14 cellular contexts compared by ENCODE assay signal in genomic region chr12:27161458-27162228, GRCh38.
DNase-seq lines count a peak whose midpoint lies in the region; ATAC-seq and TF ChIP-seq lines count a peak whose summit lies in the region.
"Had no signal": no experiment of that assay in that cellular context is flagged by ENCODE, and none has a peak within 500 bp of the region (broad histone marks: within the 10 kb centered on the region; RNA-seq: fewer than 3 reads in every experiment).

No MANE protein-coding gene starts in this region.

- no peaks in the 10 kb centered on the region for H3K27me3 Mint-ChIP-seq in activated CD4-positive, alpha-beta T cell treated with anti-CD3 and anti-CD28 coated beads, Interleukin-2, amount 10 ng/mL, durations not matched to agents 24 days and 14 days
- H3K27me3 Mint-ChIP-seq: CD8-positive, alpha-beta memory T cell; effector memory CD8-positive, alpha-beta T cell; naive thymus-derived CD8-positive, alpha-beta T cell had no signal

- intact Hi-C loops in activated CD4-positive, alpha-beta T cell treated with anti-CD3 and anti-CD28 coated beads, Interleukin-2, amount 10 ng/mL, durations not matched to agents 24 days and 14 days (cut with micrococcal nuclease) = no loop called here
- intact Hi-C loops in left cardiac atrium (cut with DNase I) = no loop called here

- ATAC-seq in GM18499 (IDR thresholded peaks at IDR 0.05; ENCODE audit: insufficient read depth, unreplicated experiment) (peak; percentile 56), GM21576 (IDR thresholded peaks at IDR 0.05; ENCODE audit: unreplicated experiment) (peak; percentile 75), HG03439 (IDR thresholded peaks at IDR 0.05; ENCODE audit: unreplicated experiment) (peak; percentile 85), left cardiac atrium (no peak)
- ATAC-seq: effector memory CD8-positive, alpha-beta T cell; naive thymus-derived CD8-positive, alpha-beta T cell; stimulated activated effector memory CD8-positive, alpha-beta T cell treated with anti-CD3 and anti-CD28 coated beads, Interleukin-12 subunit alpha, Interleukin-12 subunit beta, amount 100 ng/mL, for 72 hours had no signal

- H3K9me3 Mint-ChIP-seq in activated CD4-positive, alpha-beta T cell treated with anti-CD3 and anti-CD28 coated beads, Interleukin-2, amount 10 ng/mL, durations not matched to agents 24 days and 14 days = peaks cover 13% of the 10 kb centered on the region
- H3K9me3 Mint-ChIP-seq: effector memory CD8-positive, alpha-beta T cell; stimulated activated effector memory CD8-positive, alpha-beta T cell treated with anti-CD3 and anti-CD28 coated beads, Interleukin-12 subunit alpha, Interleukin-12 subunit beta, amount 100 ng/mL, for 72 hours had no signal

- DNase-seq in fibroblast of villous mesenchyme (ENCODE audit: low read depth) (peak; percentile 65), DMS79 (lab: John Stamatoyannopoulos, UW) (no peak), left cardiac atrium (no peak), NOMO-1 treated with DMSO at 0.1 percent for 48 hours (lab: John Stamatoyannopoulos, UW; ENCODE audit: unreplicated experiment) (no peak)
- no peak for DNase-seq in activated CD4-positive, alpha-beta T cell treated with anti-CD3 and anti-CD28 coated beads, Interleukin-2, amount 10 ng/mL, durations not matched to agents 24 days and 14 days
- DNase-seq: CD8-positive, alpha-beta memory T cell; effector memory CD8-positive, alpha-beta T cell; naive thymus-derived CD8-positive, alpha-beta T cell; NCI-H146; stimulated activated CD4-positive, alpha-beta T cell treated with anti-CD3 and anti-CD28 coated beads, Interleukin-12 subunit alpha, Interleukin-12 subunit beta, amount 100 ng/mL, for 4 hours had no signal

- H3K4me3 Mint-ChIP-seq in activated CD4-positive, alpha-beta T cell treated with anti-CD3 and anti-CD28 coated beads, Interleukin-2, amount 10 ng/mL, durations not matched to agents 24 days and 14 days = no peak overlapping the region
- H3K4me3 Mint-ChIP-seq: CD8-positive, alpha-beta memory T cell; effector memory CD8-positive, alpha-beta T cell; naive thymus-derived CD8-positive, alpha-beta T cell; stimulated activated effector memory CD8-positive, alpha-beta T cell treated with anti-CD3 and anti-CD28 coated beads, Interleukin-12 subunit alpha, Interleukin-12 subunit beta, amount 100 ng/mL, for 72 hours had no signal

- H3K36me3 Mint-ChIP-seq in activated CD4-positive, alpha-beta T cell treated with anti-CD3 and anti-CD28 coated beads, Interleukin-2, amount 10 ng/mL, durations not matched to agents 24 days and 14 days (ENCODE audit: low read depth) = peaks cover 1% of the 10 kb centered on the region
- H3K36me3 Mint-ChIP-seq: CD8-positive, alpha-beta memory T cell; stimulated activated effector memory CD8-positive, alpha-beta T cell treated with anti-CD3 and anti-CD28 coated beads, Interleukin-12 subunit alpha, Interleukin-12 subunit beta, amount 100 ng/mL, for 72 hours had no signal

- no peak for TF ChIP-seq CTCF in fibroblast of villous mesenchyme (IDR thresholded peaks at IDR 0.05; ENCODE audit: insufficient read depth, low read depth, low read length)

- H3K27ac Mint-ChIP-seq in activated CD4-positive, alpha-beta T cell treated with anti-CD3 and anti-CD28 coated beads, Interleukin-2, amount 10 ng/mL, durations not matched to agents 24 days and 14 days = no peak overlapping the region
- H3K27ac Mint-ChIP-seq: naive thymus-derived CD8-positive, alpha-beta T cell; stimulated activated effector memory CD8-positive, alpha-beta T cell treated with anti-CD3 and anti-CD28 coated beads, Interleukin-12 subunit alpha, Interleukin-12 subunit beta, amount 100 ng/mL, for 72 hours had no signal

- H3K4me3 ChIP-seq in fibroblast of villous mesenchyme (ENCODE audit: low read depth, low read length) = no peak overlapping the region

- H3K4me1 Mint-ChIP-seq in activated CD4-positive, alpha-beta T cell treated with anti-CD3 and anti-CD28 coated beads, Interleukin-2, amount 10 ng/mL, durations not matched to agents 24 days and 14 days = peaks cover 5% of the 10 kb centered on the region
- H3K4me1 Mint-ChIP-seq: naive thymus-derived CD8-positive, alpha-beta T cell; stimulated activated effector memory CD8-positive, alpha-beta T cell treated with anti-CD3 and anti-CD28 coated beads, Interleukin-12 subunit alpha, Interleukin-12 subunit beta, amount 100 ng/mL, for 72 hours had no signal

Comparison
In these comparisons a context has a peak if more than half of its experiments do, and no peak if none do; other contexts are left out.
1. ATAC-seq: peak in GM18499 (single experiment), GM21576 (single experiment) and HG03439 (single experiment); none in left cardiac atrium (0 of 2).